In genomic region chr10:46220872-46221538, GRCh38 we compare ENCODE assay signal across 14 cellular contexts.
A peak's percentile ranks its signal among the peaks of the same experiment; 100 is the strongest.
DNase-seq lines count a peak whose midpoint lies in the region; ATAC-seq, FAIRE-seq and TF ChIP-seq lines count a peak whose summit lies in the region.
"Had no signal": no experiment of that assay in that cellular context is flagged by ENCODE, and none has a peak within 500 bp of the region (broad histone marks: within the 10 kb centered on the region; RNA-seq: fewer than 3 reads in every experiment).

No MANE protein-coding gene starts in this region.

- no peak overlapping the region for H3K27ac Mint-ChIP-seq in mesothelial cell of epicardium
- H3K27ac Mint-ChIP-seq: activated naive CD4-positive, alpha-beta T cell treated with anti-CD3 and anti-CD28 coated beads for 36 hours had no signal

- no peaks in the 10 kb centered on the region for H3K36me3 Mint-ChIP-seq in mesothelial cell of epicardium

- no peaks in the 10 kb centered on the region for H3K36me3 ChIP-seq in GM12878 (ENCODE audit: control insufficient read depth in 2 of 2, insufficient read depth in 2 of 2, low read length in 1 of 2)
- H3K36me3 ChIP-seq: pancreas had no signal

- H3K4me3 Mint-ChIP-seq in mesothelial cell of epicardium = no peak overlapping the region
- H3K4me3 Mint-ChIP-seq: activated naive CD4-positive, alpha-beta T cell treated with anti-CD3 and anti-CD28 coated beads for 36 hours; central memory CD8-positive, alpha-beta T cell had no signal

- POLR2A ChIA-PET in GM12878 (lab: Charles Lee) = no interaction called here

- peaks cover 6% of the 10 kb centered on the region for H3K4me1 Mint-ChIP-seq in mesothelial cell of epicardium

- TF ChIP-seq RAD21 in GM12878 (IDR thresholded peaks at IDR 0.05; ENCODE audit: insufficient read depth, low read depth, low read length) = no peak

- H3K4me2 ChIP-seq in GM12878 (ENCODE audit: control insufficient read depth, insufficient read depth) = no peak overlapping the region

- ATAC-seq in GM12878 (peak; percentile 42; the same call in 1 of the 3 replicates), GM18858 (IDR thresholded peaks at IDR 0.05; ENCODE audit: unreplicated experiment) (no peak)
- ATAC-seq: pancreas had no signal

- H3K9me3 ChIP-seq in GM12878 (replicated peaks; ENCODE audit: control insufficient read depth, insufficient read depth, low read length) = no peaks in the 10 kb centered on the region; the same call in 2 of the 3 replicates
- H3K9me3 ChIP-seq: pancreas had no signal

- no peak overlapping the region for H3K9ac ChIP-seq in GM12878 (ENCODE audit: control insufficient read depth, insufficient read depth, low read length)

- H4K20me1 ChIP-seq in GM12878 (ENCODE audit: control insufficient read depth, insufficient read depth) = no peaks in the 10 kb centered on the region

- no peaks in the 10 kb centered on the region for H3K27me3 ChIP-seq in GM12878 (replicated peaks in 1 of 2; ENCODE audit: control insufficient read depth in 2 of 2, insufficient read depth in 2 of 2, low read length in 1 of 2)
- H3K27me3 ChIP-seq: pancreas had no signal

- H3K4me1 ChIP-seq in GM12878 (ENCODE audit: control insufficient read depth, insufficient read depth, low read length) = no peaks in the 10 kb centered on the region
- H3K4me1 ChIP-seq: pancreas had no signal

- SMC1A ChIA-PET in GM12878 (lab: Charles Lee; ENCODE audit: uncharacterized antibody, unreplicated experiment) = no interaction called here

- no peak for TF ChIP-seq EP300 in GM12878 (IDR thresholded peaks at IDR 0.05; ENCODE audit: borderline replicate concordance in 1 of 2, control insufficient read depth in 1 of 2, low read depth in 2 of 2, low read length in 2 of 2)

- peaks cover 3% of the 10 kb centered on the region for H3K27me3 Mint-ChIP-seq in mesothelial cell of epicardium (ENCODE audit: low read depth)
- H3K27me3 Mint-ChIP-seq: central memory CD8-positive, alpha-beta T cell had no signal

- H3K4me3 ChIP-seq in GM12878 = no peak overlapping the region
- H3K4me3 ChIP-seq: pancreas had no signal

- BruUV-seq in GM12878 (replicated peaks; lab: Mats Ljungman, UMichigan) = no TSS peak

- in situ Hi-C loops in GM12878 (cut with MboI) = no loop called here

- no peak for FAIRE-seq in GM12878 (lab: Jason Lieb, UNC)
- FAIRE-seq: A204.1, pancreas had no signal

- 42% methylated on average over 9 of the region's 9 CpGs for WGBS in GM12878 (ENCODE audit: insufficient coverage, insufficient replicate concordance, low lambda C conversion rate, missing lambda C conversion rate)

- intact Hi-C loops in GM12878 (cut with micrococcal nuclease; ENCODE audit: unreplicated experiment) = loop anchor here (10.0 kb wide), 2 partner anchors 304 to 986 kb away; no protein-coding TSS in a partner anchor

- H3K27ac ChIP-seq in GM12878 (ENCODE audit: control insufficient read depth, insufficient read depth) = no peak overlapping the region
- H3K27ac ChIP-seq: pancreas had no signal

- CTCF ChIA-PET in GM12878 (lab: Yijun Ruan, JAX) = no interaction called here

- no peak for TF ChIP-seq POLR2A in GM12878 (IDR thresholded peaks at IDR 0.05; ENCODE audit: low read depth, low read length)

- H2AFZ ChIP-seq in GM12878 (ENCODE audit: control insufficient read depth, low read depth, low read length) = no peak overlapping the region

- RAD21 ChIA-PET in GM12878 (lab: Charles Lee; ENCODE audit: unreplicated experiment) = no interaction called here

- TF ChIP-seq CTCF in GM10266 (IDR thresholded peaks at IDR 0.05; ENCODE audit: control insufficient read depth, insufficient read depth, low read depth, missing control alignments) (no peak), GM12878 (IDR thresholded peaks at IDR 0.05 in 2 of 3, conservative IDR thresholded peaks at IDR 0.05 in 1 of 3; ENCODE audit: control insufficient read depth in 2 of 3, extremely low read depth in 1 of 3, insufficient read depth in 1 of 3, low read depth in 3 of 3, low read length in 3 of 3) (peak in 1 of 3 experiments; percentile 30; a peak in 1 of 6 replicates), mesothelial cell of epicardium (IDR thresholded peaks at IDR 0.05; ENCODE audit: unreplicated experiment) (peak; percentile 44)

- H3K9me3 Mint-ChIP-seq in mesothelial cell of epicardium = no peaks in the 10 kb centered on the region
- H3K9me3 Mint-ChIP-seq: activated naive CD4-positive, alpha-beta T cell treated with anti-CD3 and anti-CD28 coated beads for 36 hours; central memory CD8-positive, alpha-beta T cell had no signal

- no peaks in the 10 kb centered on the region for H3K79me2 ChIP-seq in GM12878 (ENCODE audit: control insufficient read depth, insufficient read depth, low read length)

- DNase-seq in NCI-H2171 treated with DMSO at 0.1 percent for 48 hours (lab: John Stamatoyannopoulos, UW) = peak; percentile 36
- DNase-seq in NCI-H2171 (lab: John Stamatoyannopoulos, UW) = no peak
- DNase-seq in GM10266 (ENCODE audit: extremely low spot score) = peak; percentile 2
- DNase-seq in GM12878 (ENCODE audit: low read depth, low spot score) = no peak
- DNase-seq in mesothelial cell of epicardium (ENCODE audit: low spot score in 2 of 2, unreplicated experiment in 2 of 2) = no peak
- DNase-seq in NCI-H510A (lab: John Stamatoyannopoulos, UW) = no peak
- DNase-seq in OCI-M1 (lab: John Stamatoyannopoulos, UW) = no peak
- DNase-seq: activated naive CD4-positive, alpha-beta T cell treated with anti-CD3 and anti-CD28 coated beads for 36 hours; NCI-H187; stimulated activated CD4-positive, alpha-beta T cell treated with anti-CD3 and anti-CD28 coated beads, Interleukin-15, amount 100 ng/mL, for 24 hours had no signal

TF ChIP-seq in GM12878, 131 proteins besides CTCF, POLR2A, EP300 and RAD21:
- TF ChIP-seq ZNF622 (IDR thresholded peaks at IDR 0.05) (no peak), ZSCAN29 (IDR thresholded peaks at IDR 0.05) (no peak), RUNX3 (IDR thresholded peaks at IDR 0.05; ENCODE audit: low read length) (no peak), NFXL1 (IDR thresholded peaks at IDR 0.05; ENCODE audit: borderline replicate concordance) (no peak), SP1 (IDR thresholded peaks at IDR 0.05; ENCODE audit: low read depth, low read length) (no peak)
- TF ChIP-seq, protein P1, sequence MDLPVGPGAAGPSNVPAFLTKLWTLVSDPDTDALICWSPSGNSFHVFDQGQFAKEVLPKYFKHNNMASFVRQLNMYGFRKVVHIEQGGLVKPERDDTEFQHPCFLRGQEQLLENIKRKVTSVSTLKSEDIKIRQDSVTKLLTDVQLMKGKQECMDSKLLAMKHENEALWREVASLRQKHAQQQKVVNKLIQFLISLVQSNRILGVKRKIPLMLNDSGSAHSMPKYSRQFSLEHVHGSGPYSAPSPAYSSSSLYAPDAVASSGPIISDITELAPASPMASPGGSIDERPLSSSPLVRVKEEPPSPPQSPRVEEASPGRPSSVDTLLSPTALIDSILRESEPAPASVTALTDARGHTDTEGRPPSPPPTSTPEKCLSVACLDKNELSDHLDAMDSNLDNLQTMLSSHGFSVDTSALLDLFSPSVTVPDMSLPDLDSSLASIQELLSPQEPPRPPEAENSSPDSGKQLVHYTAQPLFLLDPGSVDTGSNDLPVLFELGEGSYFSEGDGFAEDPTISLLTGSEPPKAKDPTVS (IDR thresholded peaks at IDR 0.05; ENCODE audit: low read depth, low read length) = no peak
- TF ChIP-seq, protein P2, sequence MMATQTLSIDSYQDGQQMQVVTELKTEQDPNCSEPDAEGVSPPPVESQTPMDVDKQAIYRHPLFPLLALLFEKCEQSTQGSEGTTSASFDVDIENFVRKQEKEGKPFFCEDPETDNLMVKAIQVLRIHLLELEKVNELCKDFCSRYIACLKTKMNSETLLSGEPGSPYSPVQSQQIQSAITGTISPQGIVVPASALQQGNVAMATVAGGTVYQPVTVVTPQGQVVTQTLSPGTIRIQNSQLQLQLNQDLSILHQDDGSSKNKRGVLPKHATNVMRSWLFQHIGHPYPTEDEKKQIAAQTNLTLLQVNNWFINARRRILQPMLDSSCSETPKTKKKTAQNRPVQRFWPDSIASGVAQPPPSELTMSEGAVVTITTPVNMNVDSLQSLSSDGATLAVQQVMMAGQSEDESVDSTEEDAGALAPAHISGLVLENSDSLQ (IDR thresholded peaks at IDR 0.05) = no peak

Comparison
In these comparisons a context has a peak if more than half of its experiments do, and no peak if none do; other contexts are left out.
1. DNase-seq: peak in NCI-H2171 treated with DMSO at 0.1 percent for 48 hours (single experiment) and GM10266 (single experiment); none in NCI-H2171 (single experiment), GM12878 (single experiment), mesothelial cell of epicardium (0 of 2), NCI-H510A (single experiment) and OCI-M1 (single experiment).